ENCODE assay signal across 1 cellular context in the genomic region with DNA sequence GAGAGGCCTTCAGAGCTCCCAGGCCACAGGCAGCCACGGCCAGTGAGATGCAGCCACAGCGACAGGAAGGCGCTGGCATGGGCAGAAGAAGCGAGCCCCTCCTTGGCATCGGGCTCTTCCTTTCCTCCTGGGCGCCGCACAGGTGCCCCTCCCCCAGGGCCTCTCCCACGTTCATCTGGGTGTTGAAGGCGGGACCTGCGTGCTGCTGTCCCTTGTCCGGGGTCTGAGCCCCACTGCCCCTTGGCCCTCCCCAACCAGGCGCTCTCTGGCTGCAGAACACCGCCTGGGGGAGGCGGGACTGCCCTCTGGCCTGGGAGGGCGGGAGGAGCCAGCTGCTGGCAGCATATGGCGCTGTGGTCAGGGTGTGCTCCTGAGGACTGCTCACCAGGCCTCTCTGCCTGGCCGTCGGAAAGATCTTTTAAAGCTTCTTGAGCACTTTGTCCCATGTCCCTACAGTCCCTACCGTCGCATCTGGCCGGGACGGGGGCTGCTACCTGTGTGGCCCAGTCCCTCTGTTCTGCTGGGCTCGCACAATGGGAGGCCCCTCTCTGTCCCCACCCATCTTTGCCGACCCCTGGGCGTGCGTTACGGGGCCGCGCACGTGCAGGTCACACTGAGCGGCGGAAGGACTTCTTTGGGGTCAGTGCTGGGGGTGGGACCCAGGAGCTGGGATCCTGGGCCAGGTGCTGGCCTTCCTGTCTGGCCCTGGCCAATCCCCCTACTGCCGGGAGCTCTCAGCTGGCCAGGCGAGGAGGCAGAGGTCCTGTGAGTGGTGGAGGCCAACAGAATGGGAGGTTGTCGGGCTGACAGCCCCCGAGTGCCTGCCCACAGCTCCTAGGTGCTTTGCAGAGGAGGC.
TF ChIP-seq lines count a peak whose summit lies in the region.

No MANE protein-coding gene starts in this region.

TF ChIP-seq in H1, 55 proteins besides CTCF, POLR2A, EP300 and RAD21:
- TF ChIP-seq, protein P1, sequence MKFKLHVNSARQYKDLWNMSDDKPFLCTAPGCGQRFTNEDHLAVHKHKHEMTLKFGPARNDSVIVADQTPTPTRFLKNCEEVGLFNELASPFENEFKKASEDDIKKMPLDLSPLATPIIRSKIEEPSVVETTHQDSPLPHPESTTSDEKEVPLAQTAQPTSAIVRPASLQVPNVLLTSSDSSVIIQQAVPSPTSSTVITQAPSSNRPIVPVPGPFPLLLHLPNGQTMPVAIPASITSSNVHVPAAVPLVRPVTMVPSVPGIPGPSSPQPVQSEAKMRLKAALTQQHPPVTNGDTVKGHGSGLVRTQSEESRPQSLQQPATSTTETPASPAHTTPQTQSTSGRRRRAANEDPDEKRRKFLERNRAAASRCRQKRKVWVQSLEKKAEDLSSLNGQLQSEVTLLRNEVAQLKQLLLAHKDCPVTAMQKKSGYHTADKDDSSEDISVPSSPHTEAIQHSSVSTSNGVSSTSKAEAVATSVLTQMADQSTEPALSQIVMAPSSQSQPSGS (IDR thresholded peaks at IDR 0.05; ENCODE audit: low read length), result no peak
- TF ChIP-seq SIN3A (conservative IDR thresholded peaks at IDR 0.05 in 1 of 2, IDR thresholded peaks at IDR 0.05 in 1 of 2; ENCODE audit: low read depth in 1 of 2, low read length in 2 of 2) (no peak), EGR1 (IDR thresholded peaks at IDR 0.05; ENCODE audit: borderline replicate concordance, low read depth, low read length) (no peak), POU5F1 (IDR thresholded peaks at IDR 0.05; ENCODE audit: low read depth, low read length) (no peak), JUN (IDR thresholded peaks at IDR 0.05; ENCODE audit: low read depth, low read length) (no peak), CTBP2 (IDR thresholded peaks at IDR 0.05; ENCODE audit: borderline replicate concordance, insufficient read depth, insufficient read length, low read length) (no peak), CHD1 (IDR thresholded peaks at IDR 0.05; ENCODE audit: low read depth, low read length) (no peak), POLR2AphosphoS5 (IDR thresholded peaks at IDR 0.05; ENCODE audit: low read depth, low read length) (no peak), JUND (IDR thresholded peaks at IDR 0.05; ENCODE audit: low read length) (no peak), USF2 (IDR thresholded peaks at IDR 0.05; ENCODE audit: low read length) (no peak), GABPA (IDR thresholded peaks at IDR 0.05; ENCODE audit: borderline replicate concordance, insufficient read depth, low read length) (no peak), HDAC2 (IDR thresholded peaks at IDR 0.05; ENCODE audit: borderline replicate concordance in 1 of 2, low read depth in 2 of 2, low read length in 2 of 2) (no peak), BACH1 (IDR thresholded peaks at IDR 0.05; ENCODE audit: low read length) (no peak), TBP (IDR thresholded peaks at IDR 0.05; ENCODE audit: low read depth, low read length) (no peak), MAFK (IDR thresholded peaks at IDR 0.05; ENCODE audit: low read depth, low read length) (no peak), FOSL1 (IDR thresholded peaks at IDR 0.05; ENCODE audit: insufficient read depth, low read depth, low read length) (no peak), BRCA1 (IDR thresholded peaks at IDR 0.05; ENCODE audit: low read depth, low read length) (no peak), RNF2 (IDR thresholded peaks at IDR 0.05; ENCODE audit: borderline replicate concordance, low read depth, low read length, missing control alignments, poor library complexity, severe bottlenecking) (no peak), TAF1 (IDR thresholded peaks at IDR 0.05; ENCODE audit: low read depth, low read length) (no peak)
- TF ChIP-seq, protein P2, sequence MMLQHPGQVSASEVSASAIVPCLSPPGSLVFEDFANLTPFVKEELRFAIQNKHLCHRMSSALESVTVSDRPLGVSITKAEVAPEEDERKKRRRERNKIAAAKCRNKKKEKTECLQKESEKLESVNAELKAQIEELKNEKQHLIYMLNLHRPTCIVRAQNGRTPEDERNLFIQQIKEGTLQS (IDR thresholded peaks at IDR 0.05; ENCODE audit: insufficient read depth, low read depth, low read length), result no peak
